8 cellular contexts compared by ENCODE assay signal in the genomic region with DNA sequence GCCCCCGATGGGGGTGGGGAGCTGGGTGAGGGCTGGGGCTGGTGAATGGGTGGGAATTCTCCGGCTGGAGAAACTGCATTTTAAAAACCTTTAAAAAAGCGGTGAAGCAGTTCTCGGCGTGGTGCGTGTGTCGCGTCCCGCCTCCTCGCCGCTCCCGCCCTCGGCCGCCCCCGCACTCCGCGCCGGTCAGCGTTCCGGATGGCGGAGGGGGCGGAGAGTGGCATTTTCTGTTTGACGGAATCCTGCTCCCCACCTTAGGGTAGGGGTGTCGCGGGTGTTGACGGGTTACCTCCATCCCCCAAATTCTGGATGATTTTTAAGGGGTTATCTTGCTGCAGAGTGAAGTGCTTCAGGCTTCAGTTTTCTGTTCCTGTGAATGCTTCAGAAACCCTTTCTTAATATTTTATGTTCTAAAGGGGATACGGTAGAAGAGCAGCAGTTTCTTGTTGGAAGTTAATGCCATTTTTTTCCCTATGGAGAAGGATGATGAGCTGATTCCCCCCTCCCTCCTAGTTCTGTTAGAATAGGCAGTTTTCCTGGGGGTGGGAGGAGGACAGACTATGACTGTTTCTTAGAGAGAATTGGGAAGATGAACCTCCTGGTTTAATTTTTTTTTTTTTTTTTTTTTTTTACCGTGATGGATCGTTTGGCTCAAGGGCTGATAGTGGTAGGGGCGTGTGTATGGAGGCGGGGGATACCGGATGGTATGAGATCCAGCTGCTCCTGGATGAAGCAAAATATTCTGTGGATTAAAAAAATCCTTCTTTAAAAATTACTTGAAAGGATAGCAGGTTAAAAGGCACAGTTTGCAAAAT. TPM values are rescaled to one million over a fixed set of nuclear protein-coding genes. Genes with fewer than 3 reads are reported as not detected.
DNase-seq lines count a peak whose midpoint lies in the region; ATAC-seq, FAIRE-seq and TF ChIP-seq lines count a peak whose summit lies in the region.

No MANE protein-coding gene starts in this region.

- H4K20me1 ChIP-seq in HCT116 (ENCODE audit: insufficient read depth): no peaks in the 10 kb centered on the region

- intact Hi-C loops in HCT116 (cut with micrococcal nuclease): no loop called here
- intact Hi-C loops in lower leg skin (cut with DNase I; ENCODE audit: low total_unique reads): no loop called here

- DNase-seq in GM12892 (ENCODE audit: insufficient read length) (peak; percentile 38), HCT116 (ENCODE audit: low read depth, low spot score) (no peak), MG63 (peak; percentile 77), dermis blood vessel endothelial cell (peak; percentile 69), lower leg skin (ENCODE audit: low spot score in 2 of 2) (no peak), GM13977 (ENCODE audit: low spot score) (no peak)
- peak; percentile 19 to 41 for DNase-seq in activated CD4-positive, alpha-beta T cell treated with anti-CD3 and anti-CD28 coated beads for 24 hours (ENCODE audit: low read depth in 2 of 2)
- DNase-seq in stimulated activated CD4-positive, alpha-beta T cell treated with anti-CD3 and anti-CD28 coated beads, TNF-alpha, amount 100 ng/mL, for 4 hours (ENCODE audit: low read depth in 3 of 3): peak; percentile 5 to 30 (median 22)

- CTCF ChIA-PET in HCT116 (lab: Charles Lee): no interaction called here

- POLR2A ChIA-PET in HCT116 (lab: Charles Lee): interaction anchor here (0.9 kb wide), 1 partner anchor 90 kb away, joined by 3 read pairs; the partner anchor contains the start of gene CYP20A1

- TF ChIP-seq RAD21 in HCT116 (IDR thresholded peaks at IDR 0.05; ENCODE audit: low read depth): no peak

- no peaks in the 10 kb centered on the region for H3K27me3 ChIP-seq in HCT116 (ENCODE audit: insufficient read depth, low read length)
- H3K27me3 ChIP-seq in MG63: no peaks in the 10 kb centered on the region

- no peak for TF ChIP-seq POLR2A in GM12892 (IDR thresholded peaks at IDR 0.05; ENCODE audit: low read depth, low read length)
- TF ChIP-seq POLR2A in HCT116 (IDR thresholded peaks at IDR 0.05; ENCODE audit: borderline replicate concordance, extremely low read depth, insufficient read depth, insufficient read length): no peak
- no peak for TF ChIP-seq POLR2A in lower leg skin (IDR thresholded peaks at IDR 0.05)

- H3K36me3 ChIP-seq in HCT116 (ENCODE audit: control insufficient read depth in 1 of 2, insufficient read depth in 2 of 2, low read length in 2 of 2): no peaks in the 10 kb centered on the region
- peaks cover 18% of the 10 kb centered on the region for H3K36me3 ChIP-seq in MG63

- peak overlapping the region; percentile 89 for H3K27ac ChIP-seq in HCT116 (ENCODE audit: low read depth, low read length)

- in situ Hi-C loops in GM13977 (cut with MboI; ENCODE audit: low pct_unique_long_range_greater_than_20kb, low sequenced_read_pairs, unreplicated experiment): no loop called here

- H3K9me3 ChIP-seq in HCT116 (ENCODE audit: control insufficient read depth in 1 of 2, insufficient read depth in 1 of 2, low read depth in 1 of 2, low read length in 2 of 2) (no peaks in the 10 kb centered on the region), MG63 (no peaks in the 10 kb centered on the region)

- FAIRE-seq in GM12892 (lab: Jason Lieb, UNC): peak; percentile 94

- H3K4me3 ChIP-seq in HCT116 (replicated peaks in 1 of 2; ENCODE audit: low read depth in 1 of 2, low read length in 2 of 2) (peak overlapping the region; percentile 55 to 74), MG63 (peak overlapping the region; percentile 92), lower leg skin (ENCODE audit: low read depth, poor library complexity, severe bottlenecking) (peak overlapping the region; percentile 100)

- peak overlapping the region; percentile 83 for H3K9ac ChIP-seq in HCT116 (ENCODE audit: low read length)

- H3K4me2 ChIP-seq in HCT116 (ENCODE audit: low read length): peak overlapping the region; percentile 92

- no TSS peak for BruUV-seq in HCT116 (replicated peaks; lab: Mats Ljungman, UMichigan)

- peak overlapping the region; percentile 75 for H2AFZ ChIP-seq in HCT116 (ENCODE audit: low read depth, low read length, poor library complexity, severe bottlenecking)

- peak; percentile 68 for ATAC-seq in HCT116

- peaks cover 57% of the 10 kb centered on the region for H3K79me2 ChIP-seq in HCT116 (ENCODE audit: insufficient read depth, low read length)

- peaks cover 13 to 21% of the 10 kb centered on the region in 2 experiments for H3K4me1 ChIP-seq in HCT116 (ENCODE audit: control insufficient read depth in 1 of 2, insufficient read depth in 2 of 2, low read length in 2 of 2)

- WGBS in lower leg skin, 2 donors: 1 to 2% methylated on average over 16 to 32 of the region's 32 CpGs

- RAD21 ChIA-PET in HCT116 (lab: Charles Lee; ENCODE audit: low non-redundant PET in 1 of 2, low total read pairs in 2 of 2, uncharacterized antibody in 2 of 2, unreplicated experiment in 2 of 2): no interaction called here

- H3K9me2 ChIP-seq in HCT116 (ENCODE audit: insufficient read depth): no peaks in the 10 kb centered on the region

- TF ChIP-seq CTCF in HCT116 (IDR thresholded peaks at IDR 0.05 in 2 of 3, conservative IDR thresholded peaks at IDR 0.05 in 1 of 3; ENCODE audit: borderline replicate concordance in 1 of 3, insufficient read depth in 1 of 3, low read depth in 2 of 3, low read length in 2 of 3): no peak
- TF ChIP-seq CTCF in lower leg skin (IDR thresholded peaks at IDR 0.05): no peak
- no peak for TF ChIP-seq CTCF in GM13977 (IDR thresholded peaks at IDR 0.05; ENCODE audit: extremely low read depth, insufficient read depth, missing control alignments)

TF ChIP-seq in HCT116, 20 proteins besides CTCF, POLR2A, EP300 and RAD21 (continues in another document):
- TF ChIP-seq REST (IDR thresholded peaks at IDR 0.05; ENCODE audit: low read depth) (no peak), FOSL1 (IDR thresholded peaks at IDR 0.05; ENCODE audit: low read depth) (no peak), ZFX (IDR thresholded peaks at IDR 0.05) (no peak; the same call in 1 of the 2 replicates), CBX3 (IDR thresholded peaks at IDR 0.05; ENCODE audit: low read depth) (no peak), EZH2phosphoT487 (IDR thresholded peaks at IDR 0.05; ENCODE audit: borderline replicate concordance) (no peak), ELF1 (IDR thresholded peaks at IDR 0.05; ENCODE audit: borderline replicate concordance, low read depth) (no peak), YY1 (IDR thresholded peaks at IDR 0.05; ENCODE audit: extremely low read depth, insufficient replicate concordance, low read depth, low read length) (no peak), SRF (IDR thresholded peaks at IDR 0.05; ENCODE audit: low read depth) (no peak), EZH2 (IDR thresholded peaks at IDR 0.05) (no peak), JUND (IDR thresholded peaks at IDR 0.05) (no peak), SIN3A (IDR thresholded peaks at IDR 0.05; ENCODE audit: low read depth) (peak; percentile 22; the same call in 1 of the 2 replicates), SP1 (IDR thresholded peaks at IDR 0.05; ENCODE audit: low read depth) (no peak; the same call in 1 of the 2 replicates), EGR1 (IDR thresholded peaks at IDR 0.05; ENCODE audit: low read depth) (peak; percentile 99), MAX (IDR thresholded peaks at IDR 0.05) (peak; percentile 60; the same call in 1 of the 2 replicates), POLR2AphosphoS5 (IDR thresholded peaks at IDR 0.05; ENCODE audit: low read depth, low read length) (no peak)
- TF ChIP-seq, protein P1, sequence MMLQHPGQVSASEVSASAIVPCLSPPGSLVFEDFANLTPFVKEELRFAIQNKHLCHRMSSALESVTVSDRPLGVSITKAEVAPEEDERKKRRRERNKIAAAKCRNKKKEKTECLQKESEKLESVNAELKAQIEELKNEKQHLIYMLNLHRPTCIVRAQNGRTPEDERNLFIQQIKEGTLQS (IDR thresholded peaks at IDR 0.05): no peak

RNA-seq across cellular contexts. Expression of gene ABI2, which starts 0.7 kb away (rescaled TPM):
- 35.2 TPM for polyA plus RNA-seq in GM12892 (2012; ENCODE audit: missing spikeins)
- total RNA-seq in HCT116 (2021; ENCODE audit: unreplicated experiment) (75.6 TPM), dermis blood vessel endothelial cell (23.7 and 40.0 TPM in 2 replicates), lower leg skin (10 to 100 TPM in 3 of 4 donors, 1 to 10 TPM in 1; 5.4 to 23.5 (median 19.1) TPM)
- 40.5 and 44.3 TPM in 2 replicates for polyA plus RNA-seq in HCT116 (2012)
- total RNA-seq in MG63 (2014; rRNA removed; shearing (Covaris generic); ENCODE audit: low replicate concordance): 22.1 and 33.6 TPM in 2 replicates

Comparison
In these comparisons a context has a peak if more than half of its experiments do, and no peak if none do; other contexts are left out.
1. DNase-seq: peak in GM12892 (single experiment), MG63 (single experiment), activated CD4-positive, alpha-beta T cell treated with anti-CD3 and anti-CD28 coated beads for 24 hours (2 of 2), dermis blood vessel endothelial cell (single experiment) and stimulated activated CD4-positive, alpha-beta T cell treated with anti-CD3 and anti-CD28 coated beads, TNF-alpha, amount 100 ng/mL, for 4 hours (3 of 3); none in HCT116 (single experiment), lower leg skin (0 of 2) and GM13977 (single experiment).
2. Peak in every context shown above with its lines, with median percentiles within 50 percentile points of each other: H3K4me3 ChIP-seq.